ENCODE assay signal across 18 cellular contexts in the genomic region with DNA sequence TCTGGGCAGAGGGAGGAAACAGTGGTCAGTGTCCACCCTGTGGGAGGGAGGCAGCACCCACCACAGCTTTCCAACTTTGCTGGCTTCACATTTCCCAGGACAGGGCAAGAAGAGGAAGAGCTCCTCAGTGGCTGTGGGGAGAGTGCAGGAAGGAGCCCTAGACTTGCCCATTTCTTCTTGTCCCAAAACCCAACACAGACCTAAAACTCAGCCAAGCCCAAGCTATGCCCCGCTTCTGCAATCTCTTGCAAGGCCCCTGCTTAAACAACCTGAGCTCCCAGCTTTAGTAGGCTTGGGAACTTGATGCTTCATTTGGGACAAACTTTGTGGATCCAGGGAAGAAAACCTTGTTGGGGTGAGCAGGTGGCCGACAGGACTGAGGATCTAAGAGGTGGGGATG.
DNase-seq lines count a peak whose midpoint lies in the region; ATAC-seq and TF ChIP-seq lines count a peak whose summit lies in the region.
"Had no signal": no experiment of that assay in that cellular context is flagged by ENCODE, and none has a peak within 500 bp of the region (broad histone marks: within the 10 kb centered on the region; RNA-seq: fewer than 3 reads in every experiment).

No MANE protein-coding gene starts in this region.

- no peak overlapping the region for H3K27ac ChIP-seq in right atrium auricular region
- H3K27ac ChIP-seq: 22Rv1, BLaER1, C4-2B, GM23248 had no signal

- H3K9me3 Mint-ChIP-seq in osteocyte (ENCODE audit: unreplicated experiment): peaks cover under 1% of the 10 kb centered on the region

- H3K27ac Mint-ChIP-seq in osteocyte (ENCODE audit: unreplicated experiment): no peak overlapping the region
- H3K27ac Mint-ChIP-seq: B cell had no signal

- H3K4me3 Mint-ChIP-seq in osteocyte (ENCODE audit: unreplicated experiment): no peak overlapping the region
- H3K4me3 Mint-ChIP-seq: B cell; CD4-positive, CD25-positive, alpha-beta regulatory T cell; CD8-positive, alpha-beta memory T cell had no signal

- no peaks in the 10 kb centered on the region for H3K4me1 ChIP-seq in right atrium auricular region
- H3K4me1 ChIP-seq: BLaER1 had no signal

- TF ChIP-seq CTCF in right atrium auricular region (IDR thresholded peaks at IDR 0.05) (no peak), osteocyte (IDR thresholded peaks at IDR 0.05) (no peak)

- no peaks in the 10 kb centered on the region for H3K27me3 Mint-ChIP-seq in osteocyte (ENCODE audit: unreplicated experiment)
- H3K27me3 Mint-ChIP-seq: B cell; CD4-positive, CD25-positive, alpha-beta regulatory T cell had no signal

- intact Hi-C loops in Right ventricle myocardium inferior (cut with DNase I): no loop called here

- peaks cover 4% of the 10 kb centered on the region for H3K36me3 ChIP-seq in right atrium auricular region

- no peak overlapping the region for H3K4me3 ChIP-seq in right atrium auricular region
- H3K4me3 ChIP-seq: BLaER1, GM23248 had no signal

- no peaks in the 10 kb centered on the region for H3K9me3 ChIP-seq in right atrium auricular region
- H3K9me3 ChIP-seq: BLaER1 had no signal

- ATAC-seq in Right ventricle myocardium inferior: no peak
- ATAC-seq: HCT116 had no signal

- H3K4me1 Mint-ChIP-seq in osteocyte (ENCODE audit: unreplicated experiment): no peaks in the 10 kb centered on the region
- H3K4me1 Mint-ChIP-seq: B cell; CD4-positive, CD25-positive, alpha-beta regulatory T cell; CD8-positive, alpha-beta memory T cell had no signal

- no peaks in the 10 kb centered on the region for H3K27me3 ChIP-seq in right atrium auricular region
- H3K27me3 ChIP-seq: BLaER1 had no signal

- peaks cover 2% of the 10 kb centered on the region for H3K36me3 Mint-ChIP-seq in osteocyte (ENCODE audit: unreplicated experiment)
- H3K36me3 Mint-ChIP-seq: CD4-positive, CD25-positive, alpha-beta regulatory T cell had no signal

- DNase-seq in right atrium auricular region (ENCODE audit: low spot score) (peak; percentile 38), Right ventricle myocardium inferior (ENCODE audit: missing footprints) (no peak), mesenteric fat pad (ENCODE audit: low spot score) (peak; percentile 20), osteocyte (ENCODE audit: extremely low spot score, unreplicated experiment) (peak; percentile 46), GM19238 (ENCODE audit: insufficient read length, low spot score) (no peak)
- no peak for DNase-seq in activated CD4-positive, alpha-beta T cell treated with anti-CD3 and anti-CD28 coated beads, Interleukin-2, amount 50 U/mL, for 4 hours
- DNase-seq: Calu3; CD4-positive, CD25-positive, alpha-beta regulatory T cell; CD8-positive, alpha-beta memory T cell; COR-L47; DND-41; GM23248; H7 had no signal

Comparison
In these comparisons a context has a peak if more than half of its experiments do, and no peak if none do; other contexts are left out.
1. DNase-seq: peak in right atrium auricular region (single experiment), mesenteric fat pad (single experiment) and osteocyte (single experiment); none in Right ventricle myocardium inferior (single experiment), activated CD4-positive, alpha-beta T cell treated with anti-CD3 and anti-CD28 coated beads, Interleukin-2, amount 50 U/mL, for 4 hours (0 of 2) and GM19238 (single experiment).